Comparison of ENCODE assay signal across 8 cellular contexts in genomic region chr18:76875390-76876330, GRCh38.
A peak's percentile ranks its signal among the peaks of the same experiment; 100 is the strongest.
DNase-seq lines count a peak whose midpoint lies in the region; ATAC-seq lines count a peak whose summit lies in the region.

No MANE protein-coding gene starts in this region.

- no peak overlapping the region for H3K4me3 Mint-ChIP-seq in activated naive CD8-positive, alpha-beta T cell treated with anti-CD3 and anti-CD28 coated beads, Interleukin-2, amount 50 U/mL, for 24 hours

- H3K4me1 Mint-ChIP-seq in activated naive CD8-positive, alpha-beta T cell treated with anti-CD3 and anti-CD28 coated beads, Interleukin-2, amount 50 U/mL, for 24 hours, result peaks cover 14% of the 10 kb centered on the region

- peak; percentile 64 for ATAC-seq in HG03060 (IDR thresholded peaks at IDR 0.05; ENCODE audit: low read depth, unreplicated experiment)
- ATAC-seq in activated naive CD8-positive, alpha-beta T cell treated with anti-CD3 and anti-CD28 coated beads, Interleukin-2, amount 50 U/mL, for 24 hours, result peak; percentile 30

- peaks cover 33% of the 10 kb centered on the region for H3K36me3 Mint-ChIP-seq in activated naive CD8-positive, alpha-beta T cell treated with anti-CD3 and anti-CD28 coated beads, Interleukin-2, amount 50 U/mL, for 24 hours (ENCODE audit: low read depth)

- DNase-seq in activated effector memory CD4-positive, alpha-beta T cell treated with anti-CD3 and anti-CD28 coated beads, Interleukin-2, amount 50 U/mL, for 16 hours, result peak; percentile 69
- DNase-seq in activated effector memory CD4-positive, alpha-beta T cell treated with Interleukin-2 at 50 U/mL for 16 hours, result no peak
- DNase-seq in NCI-H748 (lab: John Stamatoyannopoulos, UW; ENCODE audit: unreplicated experiment), result peak; percentile 79
- DNase-seq in activated naive CD8-positive, alpha-beta T cell treated with anti-CD3 and anti-CD28 coated beads, Interleukin-2, amount 50 U/mL, for 24 hours, result peak; percentile 47
- DNase-seq in iPS-NIHi7 (ENCODE audit: extremely low spot score), result peak; percentile 61
- peak; percentile 36 for DNase-seq in stimulated activated CD4-positive, alpha-beta T cell treated with anti-CD3 and anti-CD28 coated beads, Interleukin-4, amount 100 ng/mL, for 24 hours
- DNase-seq in AG08395 (ENCODE audit: low spot score), result no peak

- peak overlapping the region; percentile 71 for H3K27ac Mint-ChIP-seq in activated naive CD8-positive, alpha-beta T cell treated with anti-CD3 and anti-CD28 coated beads, Interleukin-2, amount 50 U/mL, for 24 hours

- no peaks in the 10 kb centered on the region for H3K9me3 Mint-ChIP-seq in activated naive CD8-positive, alpha-beta T cell treated with anti-CD3 and anti-CD28 coated beads, Interleukin-2, amount 50 U/mL, for 24 hours

- H3K27me3 Mint-ChIP-seq in activated naive CD8-positive, alpha-beta T cell treated with anti-CD3 and anti-CD28 coated beads, Interleukin-2, amount 50 U/mL, for 24 hours, result no peaks in the 10 kb centered on the region

Comparison
In these comparisons a context has a peak if more than half of its experiments do, and no peak if none do; other contexts are left out.
1. DNase-seq: peak in activated effector memory CD4-positive, alpha-beta T cell treated with anti-CD3 and anti-CD28 coated beads, Interleukin-2, amount 50 U/mL, for 16 hours (single experiment), NCI-H748 (single experiment), activated naive CD8-positive, alpha-beta T cell treated with anti-CD3 and anti-CD28 coated beads, Interleukin-2, amount 50 U/mL, for 24 hours (single experiment), iPS-NIHi7 (single experiment) and stimulated activated CD4-positive, alpha-beta T cell treated with anti-CD3 and anti-CD28 coated beads, Interleukin-4, amount 100 ng/mL, for 24 hours (single experiment); none in activated effector memory CD4-positive, alpha-beta T cell treated with Interleukin-2 at 50 U/mL for 16 hours (single experiment) and AG08395 (single experiment).